ENCODE assay signal across 26 cellular contexts in the genomic region with DNA sequence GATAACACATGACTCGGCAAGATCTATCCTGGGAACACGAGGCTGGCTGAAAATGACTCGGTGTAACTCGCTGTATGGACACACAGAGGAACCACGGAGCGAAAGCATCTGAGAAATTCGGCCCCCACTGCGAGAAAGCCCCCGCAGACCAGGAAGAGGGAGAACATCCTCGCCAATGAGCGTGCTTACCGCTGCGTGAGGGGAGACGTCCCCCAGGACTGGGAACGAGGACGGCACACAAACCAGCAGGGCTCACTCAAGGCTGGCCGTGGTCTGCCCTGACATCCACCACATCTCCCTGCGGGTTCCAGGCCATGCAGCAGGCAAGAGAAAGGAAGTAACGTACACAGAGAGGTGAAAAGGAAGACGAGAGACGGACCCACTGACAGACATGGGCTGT. TPM values are rescaled to one million over a fixed set of nuclear protein-coding genes. Genes with fewer than 3 reads are reported as not detected.
A peak's percentile ranks its signal among the peaks of the same experiment; 100 is the strongest.
DNase-seq lines count a peak whose midpoint lies in the region; ATAC-seq and TF ChIP-seq lines count a peak whose summit lies in the region.
"Had no signal": no experiment of that assay in that cellular context is flagged by ENCODE, and none has a peak within 500 bp of the region (broad histone marks: within the 10 kb centered on the region; RNA-seq: fewer than 3 reads in every experiment).

No MANE protein-coding gene starts in this region.

- no peak overlapping the region for H3K4me3 Mint-ChIP-seq in WTC11
- H3K4me3 Mint-ChIP-seq in stimulated activated naive CD8-positive, alpha-beta T cell treated with anti-CD3 and anti-CD28 coated beads, Interleukin-15, amount 100 ng/mL, for 72 hours: no peak overlapping the region
- H3K4me3 Mint-ChIP-seq: CD4-positive, alpha-beta T cell; IgD-negative memory B cell had no signal

- H3K27me3 ChIP-seq in heart right ventricle (peaks cover 0 to 6% (median under 1%) of the 10 kb centered on the region in 7 donors), left lung (peaks cover 8 to 14% of the 10 kb centered on the region in 2 donors), spleen (replicated peaks in 1 of 7) (peaks cover 0 to 15% (median 10%) of the 10 kb centered on the region in 7 donors)

- H3K4me3 ChIP-seq in heart right ventricle (no peak overlapping the region), left lung (no peak overlapping the region), spleen (no peak overlapping the region)
- H3K4me3 ChIP-seq: BLaER1, GM23248 had no signal

- CTCF ChIA-PET in WTC11 (lab: Charles Lee): no interaction called here

- H3K27me3 Mint-ChIP-seq in WTC11 (ENCODE audit: low read depth): no peaks in the 10 kb centered on the region
- H3K27me3 Mint-ChIP-seq in stimulated activated naive CD8-positive, alpha-beta T cell treated with anti-CD3 and anti-CD28 coated beads, Interleukin-15, amount 100 ng/mL, for 72 hours: no peaks in the 10 kb centered on the region
- H3K27me3 Mint-ChIP-seq: CD4-positive, alpha-beta T cell; IgD-negative memory B cell had no signal

- peaks cover 30% of the 10 kb centered on the region for H3K36me3 Mint-ChIP-seq in WTC11

- peak; percentile 4 for DNase-seq in Right ventricle myocardium inferior (ENCODE audit: missing footprints)
- no peak for DNase-seq in heart right ventricle
- no peak for DNase-seq in WTC11 (ENCODE audit: low spot score)
- peak; percentile 9 to 55 for DNase-seq in left lung
- peak; percentile 51 for DNase-seq in spleen
- no peak for DNase-seq in NCI-H1930 (lab: John Stamatoyannopoulos, UW)
- DNase-seq in stimulated activated naive CD8-positive, alpha-beta T cell treated with anti-CD3 and anti-CD28 coated beads, Interleukin-15, amount 100 ng/mL, for 72 hours: no peak
- DNase-seq in activated CD4-positive, alpha-beta T cell treated with anti-CD3 and anti-CD28 coated beads, Interleukin-2, amount 50 U/mL, for 1 hour: no peak
- DNase-seq: ACHN; CD4-positive, alpha-beta T cell; COR-L47; DMS 273 treated with DMSO at 0.1 percent for 48 hours; GM23248; Karpas-422; MV-4-11; NCI-H1105 treated with DMSO at 0.1 percent for 48 hours; NCI-H2081; NCI-H2171; NCI-H345; NCI-H524 treated with DMSO at 0.1 percent for 48 hours; NCI-H82 had no signal

- ATAC-seq in Right ventricle myocardium inferior (no peak), heart right ventricle (no peak), WTC11 (no peak), left lung (no peak)
- no peak for ATAC-seq in stimulated activated naive CD8-positive, alpha-beta T cell treated with anti-CD3 and anti-CD28 coated beads, Interleukin-15, amount 100 ng/mL, for 72 hours
- ATAC-seq: HCT116, Panc1 had no signal

- no peaks in the 10 kb centered on the region for H3K9me3 Mint-ChIP-seq in WTC11
- no peaks in the 10 kb centered on the region for H3K9me3 Mint-ChIP-seq in stimulated activated naive CD8-positive, alpha-beta T cell treated with anti-CD3 and anti-CD28 coated beads, Interleukin-15, amount 100 ng/mL, for 72 hours
- H3K9me3 Mint-ChIP-seq: CD4-positive, alpha-beta T cell; IgD-negative memory B cell had no signal

- TF ChIP-seq CTCF in heart right ventricle (IDR thresholded peaks at IDR 0.05) (no peak), WTC11 (IDR thresholded peaks at IDR 0.05) (no peak), left lung (IDR thresholded peaks at IDR 0.05) (no peak), spleen (IDR thresholded peaks at IDR 0.05 in 8 of 11, conservative IDR thresholded peaks at IDR 0.05 in 3 of 11) (no peak)

- TF ChIP-seq POLR2A in spleen (IDR thresholded peaks at IDR 0.05): no peak

- H3K4me1 ChIP-seq in heart right ventricle (peaks cover 0 to 7% (median 6%) of the 10 kb centered on the region in 9 donors), left lung (peaks cover 4 to 8% of the 10 kb centered on the region in 2 donors), spleen (peaks cover under 1 to 9% (median 6%) of the 10 kb centered on the region in 6 donors)

- H3K9me3 ChIP-seq in heart right ventricle (no peaks in the 10 kb centered on the region), left lung (peaks cover 0 to 3% of the 10 kb centered on the region in 2 donors), spleen (no peaks in the 10 kb centered on the region)

- H3K36me3 ChIP-seq in heart right ventricle: peaks cover 0 to 62% (median 22%) of the 10 kb centered on the region in 9 donors
- peaks cover 0 to 47% of the 10 kb centered on the region in 2 donors for H3K36me3 ChIP-seq in left lung
- H3K36me3 ChIP-seq in spleen: peaks cover 0 to 76% (median 14%) of the 10 kb centered on the region in 6 donors

- H3K4me1 Mint-ChIP-seq in WTC11: no peaks in the 10 kb centered on the region
- peaks cover 10% of the 10 kb centered on the region for H3K4me1 Mint-ChIP-seq in stimulated activated naive CD8-positive, alpha-beta T cell treated with anti-CD3 and anti-CD28 coated beads, Interleukin-15, amount 100 ng/mL, for 72 hours

- H3K27ac ChIP-seq in heart right ventricle (no peak overlapping the region), left lung (no peak overlapping the region), spleen (no peak overlapping the region)
- H3K27ac ChIP-seq: 22Rv1, BLaER1, GM23248 had no signal

- POLR2A ChIA-PET in WTC11 (lab: Charles Lee): no interaction called here

- peak overlapping the region; percentile 91 for H3K27ac Mint-ChIP-seq in WTC11
- no peak overlapping the region for H3K27ac Mint-ChIP-seq in stimulated activated naive CD8-positive, alpha-beta T cell treated with anti-CD3 and anti-CD28 coated beads, Interleukin-15, amount 100 ng/mL, for 72 hours
- H3K27ac Mint-ChIP-seq: CD4-positive, alpha-beta T cell had no signal

- intact Hi-C loops in Right ventricle myocardium inferior (cut with DNase I) (no loop called here), heart right ventricle (cut with DNase I) (no loop called here), left lung (cut with DNase I) (no loop called here), spleen (cut with DNase I; ENCODE audit: low total_unique reads) (no loop called here)

- WGBS in heart right ventricle, 2 donors: 86 to 91% methylated on average over 21 of the region's 21 CpGs
- WGBS in spleen, 5 donors: 87 to 91% (median 88%) methylated on average over 21 of the region's 21 CpGs

TF ChIP-seq in WTC11, 78 proteins besides CTCF, POLR2A, EP300 and RAD21:
- TF ChIP-seq ZNF671 (CRISPR knock-in tag; IDR thresholded peaks at IDR 0.05): no peak
- TF ChIP-seq GRHL2 (CRISPR knock-in tag; IDR thresholded peaks at IDR 0.05; ENCODE audit: insufficient replicate concordance, severe bottlenecking): no peak
- TF ChIP-seq, protein P1, sequence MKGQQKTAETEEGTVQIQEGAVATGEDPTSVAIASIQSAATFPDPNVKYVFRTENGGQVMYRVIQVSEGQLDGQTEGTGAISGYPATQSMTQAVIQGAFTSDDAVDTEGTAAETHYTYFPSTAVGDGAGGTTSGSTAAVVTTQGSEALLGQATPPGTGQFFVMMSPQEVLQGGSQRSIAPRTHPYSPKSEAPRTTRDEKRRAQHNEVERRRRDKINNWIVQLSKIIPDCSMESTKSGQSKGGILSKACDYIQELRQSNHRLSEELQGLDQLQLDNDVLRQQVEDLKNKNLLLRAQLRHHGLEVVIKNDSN (CRISPR knock-in tag; IDR thresholded peaks at IDR 0.05): no peak

RNA-seq across cellular contexts. Expression of a gene that starts 17.6 kb away (rescaled TPM):
- total RNA-seq in Right ventricle myocardium inferior: 51.4 TPM
- 10 to 100 TPM; 29.8 to 55.4 (median 46.3) TPM for total RNA-seq in heart right ventricle
- 100 to 1,000 TPM in 1 of 2 donors, 10 to 100 TPM in 1; 44.0 to 103 TPM for polyA plus RNA-seq in heart right ventricle
- total RNA-seq in WTC11 (2021): 63.9 to 68.5 TPM (median 67.9 TPM) in 3 replicates
- total RNA-seq in left lung: 10 to 100 TPM; 41.0 to 57.8 TPM
- 10 to 100 TPM; 25.4 to 50.4 (median 37.6) TPM for total RNA-seq in spleen
- 10 to 100 TPM; 43.8 to 69.4 (median 43.9) TPM for polyA plus RNA-seq in spleen

RNA-seq across cellular contexts. Expression of a gene that starts 50.5 kb away (rescaled TPM):
- 164 TPM for total RNA-seq in Right ventricle myocardium inferior
- 100 to 1,000 TPM in 8 of 10 donors, 10 to 100 TPM in 2; 88.3 to 173 (median 128) TPM for total RNA-seq in heart right ventricle
- 100 to 1,000 TPM in 1 of 2 donors, 10 to 100 TPM in 1; 73.9 to 362 TPM for polyA plus RNA-seq in heart right ventricle
- 103 to 130 TPM (median 107 TPM) in 3 replicates for total RNA-seq in WTC11 (2021)
- 10 to 100 TPM; 11.2 to 12.8 TPM for total RNA-seq in left lung
- 10 to 100 TPM; 12.6 to 34.2 (median 24.4) TPM for total RNA-seq in spleen
- polyA plus RNA-seq in spleen: 10 to 100 TPM; 27.0 to 62.2 (median 45.8) TPM

RNA-seq across cellular contexts. Expression of a gene that starts 55.0 kb away (rescaled TPM):
- total RNA-seq in Right ventricle myocardium inferior (6.1 TPM), heart right ventricle (1 to 10 TPM; 1.9 to 6.5 (median 2.7) TPM), WTC11 (2021) (131 to 155 TPM (median 150 TPM) in 3 replicates), left lung (10 to 100 TPM; 17.0 to 17.8 TPM), spleen (10 to 100 TPM; 13.0 to 35.0 (median 24.3) TPM)
- polyA plus RNA-seq in heart right ventricle (10 to 100 TPM in 1 of 2 donors, 1 to 10 TPM in 1; 3.0 to 19.9 TPM), spleen (10 to 100 TPM in 2 of 3 donors, 1 to 10 TPM in 1; 9.9 to 21.3 (median 11.5) TPM)

Comparison
In these comparisons a context has a peak if more than half of its experiments do, and no peak if none do; other contexts are left out.
1. DNase-seq: peak in Right ventricle myocardium inferior (single experiment), left lung (2 of 2) and spleen (single experiment); none in heart right ventricle (0 of 2), WTC11 (single experiment), NCI-H1930 (0 of 2), stimulated activated naive CD8-positive, alpha-beta T cell treated with anti-CD3 and anti-CD28 coated beads, Interleukin-15, amount 100 ng/mL, for 72 hours (0 of 2) and activated CD4-positive, alpha-beta T cell treated with anti-CD3 and anti-CD28 coated beads, Interleukin-2, amount 50 U/mL, for 1 hour (single experiment).